18 cellular contexts compared by ENCODE assay signal in the genomic region with DNA sequence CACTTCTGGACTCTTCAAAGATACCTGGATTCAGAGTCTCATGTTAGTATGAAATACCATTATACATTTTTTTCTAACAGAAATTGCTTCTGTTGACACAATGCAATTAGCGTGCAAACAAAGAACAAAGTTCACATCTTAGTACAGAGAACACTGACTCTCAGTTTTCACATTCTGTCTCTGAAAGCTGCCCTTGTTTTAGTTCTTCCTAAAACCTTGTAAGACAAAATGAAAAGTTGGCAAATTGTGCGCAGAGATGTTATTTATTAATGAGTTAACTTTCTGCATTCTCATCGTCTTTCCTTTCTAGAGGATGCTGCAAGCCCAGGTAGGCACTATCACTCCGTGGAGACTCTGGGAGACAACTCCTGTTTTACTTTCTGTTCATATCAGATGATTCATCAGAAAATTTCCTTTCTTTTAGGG.
"Had no signal": no experiment of that assay in that cellular context is flagged by ENCODE, and none has a peak within 500 bp of the region (broad histone marks: within the 10 kb centered on the region; RNA-seq: fewer than 3 reads in every experiment).

No MANE protein-coding gene starts in this region.

- H3K9me3 ChIP-seq: psoas muscle, sigmoid colon, testis had no signal

- H3K27me3 Mint-ChIP-seq: activated CD4-positive, alpha-beta memory T cell treated with anti-CD3 and anti-CD28 coated beads for 36 hours; memory B cell had no signal

- DNase-seq: activated CD4-positive, alpha-beta memory T cell treated with anti-CD3 and anti-CD28 coated beads for 36 hours; activated gamma-delta T cell treated with Interleukin-2 at 50 U/mL for 16 hours; activated naive CD8-positive, alpha-beta T cell treated with anti-CD3 and anti-CD28 coated beads for 36 hours; activated T-cell treated with anti-CD3 and anti-CD28 coated beads, Interleukin-2, amount 50 U/mL, for 48 hours; aorta; cortex of kidney; endodermal cell; erythroblast; occipital lobe; psoas muscle; sigmoid colon; stimulated activated CD4-positive, alpha-beta T cell treated with anti-CD3 and anti-CD28 coated beads, Interleukin-2, amount 100 ng/mL, for 48 hours; stimulated activated naive CD4-positive, alpha-beta T cell treated with Interleukin-2 at 50 U/mL for 16 hours; testis had no signal

- H3K4me3 ChIP-seq: cardiac muscle cell, psoas muscle, sigmoid colon, testis had no signal

- H3K36me3 Mint-ChIP-seq: activated CD4-positive, alpha-beta memory T cell treated with anti-CD3 and anti-CD28 coated beads for 36 hours; activated naive CD8-positive, alpha-beta T cell treated with anti-CD3 and anti-CD28 coated beads for 36 hours; memory B cell had no signal

- H3K27ac ChIP-seq: cardiac muscle cell, psoas muscle, sigmoid colon, testis, VCaP had no signal

- H3K36me3 ChIP-seq: cardiac muscle cell, sigmoid colon had no signal

- H3K9me3 Mint-ChIP-seq: activated CD4-positive, alpha-beta memory T cell treated with anti-CD3 and anti-CD28 coated beads for 36 hours; activated naive CD8-positive, alpha-beta T cell treated with anti-CD3 and anti-CD28 coated beads for 36 hours; endodermal cell; memory B cell; nephron had no signal

- H3K4me1 ChIP-seq: psoas muscle, sigmoid colon, testis had no signal

- H3K27me3 ChIP-seq: cardiac muscle cell, sigmoid colon, testis had no signal

- ATAC-seq: psoas muscle had no signal

- H3K4me3 Mint-ChIP-seq: activated CD4-positive, alpha-beta memory T cell treated with anti-CD3 and anti-CD28 coated beads for 36 hours; activated naive CD8-positive, alpha-beta T cell treated with anti-CD3 and anti-CD28 coated beads for 36 hours; endodermal cell; memory B cell; nephron had no signal

- H3K27ac Mint-ChIP-seq: activated CD4-positive, alpha-beta memory T cell treated with anti-CD3 and anti-CD28 coated beads for 36 hours; activated naive CD8-positive, alpha-beta T cell treated with anti-CD3 and anti-CD28 coated beads for 36 hours; endodermal cell; memory B cell had no signal

- H3K4me1 Mint-ChIP-seq: activated naive CD8-positive, alpha-beta T cell treated with anti-CD3 and anti-CD28 coated beads for 36 hours; memory B cell had no signal
